11 cellular contexts compared by ENCODE assay signal in genomic region chr5:74632947-74633356, GRCh38. TPM values are rescaled to one million over a fixed set of nuclear protein-coding genes. Genes with fewer than 3 reads are reported as not detected.
DNase-seq lines count a peak whose midpoint lies in the region; ATAC-seq and TF ChIP-seq lines count a peak whose summit lies in the region.
"Had no signal": no experiment of that assay in that cellular context is flagged by ENCODE, and none has a peak within 500 bp of the region (broad histone marks: within the 10 kb centered on the region; RNA-seq: fewer than 3 reads in every experiment).

No MANE protein-coding gene starts in this region.

- no peak overlapping the region for H3K9ac ChIP-seq in endodermal cell (ENCODE audit: extremely low read depth, low read length, poor library complexity, severe bottlenecking)

- H3K9me3 ChIP-seq in MG63: no peaks in the 10 kb centered on the region
- no peaks in the 10 kb centered on the region for H3K9me3 ChIP-seq in endodermal cell (ENCODE audit: control insufficient read depth, low read length)
- H3K9me3 ChIP-seq: upper lobe of left lung had no signal

- intact Hi-C loops in CD14-positive monocyte (cut with micrococcal nuclease): no loop called here

- H3K36me3 ChIP-seq in MG63: peaks cover 57% of the 10 kb centered on the region
- H3K36me3 ChIP-seq in endodermal cell (ENCODE audit: control insufficient read depth, insufficient read depth, low read length): peaks cover 76% of the 10 kb centered on the region

- peaks cover 52 to 69% of the 10 kb centered on the region in 2 donors for H3K36me3 Mint-ChIP-seq in CD14-positive monocyte
- peaks cover 67% of the 10 kb centered on the region for H3K36me3 Mint-ChIP-seq in endodermal cell (ENCODE audit: low read depth)
- peaks cover 96% of the 10 kb centered on the region for H3K36me3 Mint-ChIP-seq in nephron (ENCODE audit: low read depth)

- H3K27me3 Mint-ChIP-seq in CD14-positive monocyte (ENCODE audit: low read depth in 3 of 3) (no peaks in the 10 kb centered on the region), endodermal cell (ENCODE audit: insufficient read depth) (no peaks in the 10 kb centered on the region), nephron (ENCODE audit: low read depth) (no peaks in the 10 kb centered on the region)

- no peak for TF ChIP-seq CTCF in CD14-positive monocyte (IDR thresholded peaks at IDR 0.05)
- TF ChIP-seq CTCF in endodermal cell (conservative IDR thresholded peaks at IDR 0.05): no peak
- no peak for TF ChIP-seq CTCF in nephron (IDR thresholded peaks at IDR 0.05; ENCODE audit: unreplicated experiment in 3 of 3)

- peaks cover 29% of the 10 kb centered on the region for H3K4me1 ChIP-seq in endodermal cell (ENCODE audit: control insufficient read depth, insufficient read depth, low read length)

- 93 to 95% methylated on average over 4 of the region's 4 CpGs for WGBS in endodermal cell (ENCODE audit: insufficient coverage in 1 of 2, insufficient read length in 1 of 2), 2 experiments

- H3K4me3 ChIP-seq in MG63: no peak overlapping the region
- peak overlapping the region; percentile 30 for H3K4me3 ChIP-seq in endodermal cell (ENCODE audit: low read length)
- H3K4me3 ChIP-seq: upper lobe of left lung had no signal

- DNase-seq in CD14-positive monocyte (ENCODE audit: low spot score): no peak
- peak; percentile 85 for DNase-seq in MG63
- DNase-seq in endodermal cell: no peak
- no peak for DNase-seq in SKM-1 treated with dmso at 0.1 percent for 144 hours (lab: John Stamatoyannopoulos, UW; ENCODE audit: unreplicated experiment)
- no peak for DNase-seq in MV-4-11 (lab: John Stamatoyannopoulos, UW)
- DNase-seq in stimulated activated CD4-positive, alpha-beta T cell treated with anti-CD3 and anti-CD28 coated beads, Interleukin-1b, Interleukin-23, amount 100 ng/mL, for 48 hours: no peak
- DNase-seq: C1 segment of cervical spinal cord, NCI-H1436 treated with DMSO at 0.1 percent for 48 hours, upper lobe of left lung had no signal

- H3K4me3 Mint-ChIP-seq in CD14-positive monocyte (no peak overlapping the region), endodermal cell (no peak overlapping the region), nephron (peak overlapping the region in 2 of 3 experiments; percentile 44 to 54)

- H3K4me1 Mint-ChIP-seq in CD14-positive monocyte (peaks cover 54% of the 10 kb centered on the region), endodermal cell (peaks cover 75% of the 10 kb centered on the region), nephron (peaks cover 98% of the 10 kb centered on the region)

- ATAC-seq in HG03521 (IDR thresholded peaks at IDR 0.05; ENCODE audit: unreplicated experiment): no peak

- H3K9me3 Mint-ChIP-seq in CD14-positive monocyte (no peaks in the 10 kb centered on the region), endodermal cell (no peaks in the 10 kb centered on the region), nephron (no peaks in the 10 kb centered on the region)

- H3K27ac Mint-ChIP-seq in CD14-positive monocyte: peak overlapping the region; percentile 85 to 98 (median 96)
- H3K27ac Mint-ChIP-seq in endodermal cell: no peak overlapping the region
- peak overlapping the region in 2 of 3 experiments; percentile 78 to 83 for H3K27ac Mint-ChIP-seq in nephron

- H3K27me3 ChIP-seq in MG63 (no peaks in the 10 kb centered on the region), endodermal cell (ENCODE audit: control insufficient read depth, insufficient read depth, low read length, poor library complexity, severe bottlenecking) (no peaks in the 10 kb centered on the region)
- H3K27me3 ChIP-seq: upper lobe of left lung had no signal

- no peak overlapping the region for H3K27ac ChIP-seq in endodermal cell (ENCODE audit: low read depth, low read length)

RNA-seq across cellular contexts. Expression of gene ENC1, which starts 7.6 kb away (rescaled TPM):
- 1 to 10 TPM; 9.6 to 9.9 TPM for polyA plus RNA-seq in CD14-positive monocyte
- total RNA-seq in MG63 (2014; rRNA removed; shearing (Covaris generic); ENCODE audit: low replicate concordance): 14.5 and 35.0 TPM in 2 replicates
- 10 to 100 TPM; 64.2 to 70.8 TPM for total RNA-seq in endodermal cell
- 157 TPM for polyA plus RNA-seq in endodermal cell (2013, experiment 1 of 2)
- 160 TPM for polyA plus RNA-seq in endodermal cell (2013, experiment 2 of 2)

RNA-seq across cellular contexts. Expression of gene HEXB, which starts 52.1 kb away (rescaled TPM):
- 100 to 1,000 TPM; 470 to 518 TPM for polyA plus RNA-seq in CD14-positive monocyte
- 165 and 208 TPM in 2 replicates for total RNA-seq in MG63 (2014; rRNA removed; shearing (Covaris generic); ENCODE audit: low replicate concordance)
- 100 to 1,000 TPM in 1 of 2 donors, 10 to 100 TPM in 1; 68.4 to 112 TPM for total RNA-seq in endodermal cell
- polyA plus RNA-seq in endodermal cell (2013, experiment 1 of 2): 47.2 TPM
- 42.9 TPM for polyA plus RNA-seq in endodermal cell (2013, experiment 2 of 2)

Comparison
In these comparisons a context has a peak if more than half of its experiments do, and no peak if none do; other contexts are left out.
1. H3K4me3 Mint-ChIP-seq: peak in nephron (2 of 3); none in CD14-positive monocyte (0 of 2) and endodermal cell (single experiment).